Comparison of ENCODE assay signal across 28 cellular contexts in genomic region chr3:33803252-33803651, GRCh38. TPM values are rescaled to one million over a fixed set of nuclear protein-coding genes. Genes with fewer than 3 reads are reported as not detected.
DNase-seq lines count a peak whose midpoint lies in the region; ATAC-seq and TF ChIP-seq lines count a peak whose summit lies in the region.
"Had no signal": no experiment of that assay in that cellular context is flagged by ENCODE, and none has a peak within 500 bp of the region (broad histone marks: within the 10 kb centered on the region; RNA-seq: fewer than 3 reads in every experiment).

No MANE protein-coding gene starts in this region.

- H3K79me2 ChIP-seq in Loucy (ENCODE audit: insufficient read depth, low read length), result peaks cover 92% of the 10 kb centered on the region

- H4K20me1 ChIP-seq in Loucy (ENCODE audit: insufficient read depth, low read length, poor library complexity, severe bottlenecking), result peaks cover 58% of the 10 kb centered on the region

- H3K9me3 Mint-ChIP-seq in activated naive CD8-positive, alpha-beta T cell (ENCODE audit: low read depth), result no peaks in the 10 kb centered on the region
- H3K9me3 Mint-ChIP-seq in activated naive CD8-positive, alpha-beta T cell treated with anti-CD3 and anti-CD28 coated beads, Interleukin-2, amount 50 U/mL, for 24 hours, result no peaks in the 10 kb centered on the region
- no peaks in the 10 kb centered on the region for H3K9me3 Mint-ChIP-seq in effector memory CD8-positive, alpha-beta T cell
- no peaks in the 10 kb centered on the region for H3K9me3 Mint-ChIP-seq in natural killer cell treated with Interleukin-12 subunit alpha and Interleukin-12 subunit beta and Interleukin-15 and Interleukin-18, amount 100 ng/mL, for 72 hours
- H3K9me3 Mint-ChIP-seq: immature natural killer cell; T-helper 1 cell treated with Interleukin-12 subunit alpha and Interleukin-12 subunit beta and Interleukin-4 antibody, amounts not matched to agents 30 μg/mL and 1 μg/mL, for 36 hours had no signal

- no peak overlapping the region for H3K27ac ChIP-seq in upper lobe of left lung
- H3K27ac ChIP-seq: colonic mucosa, esophagus squamous epithelium, gastrocnemius medialis had no signal

- no peaks in the 10 kb centered on the region for H3K27me3 Mint-ChIP-seq in activated naive CD8-positive, alpha-beta T cell
- no peaks in the 10 kb centered on the region for H3K27me3 Mint-ChIP-seq in activated naive CD8-positive, alpha-beta T cell treated with anti-CD3 and anti-CD28 coated beads, Interleukin-2, amount 50 U/mL, for 24 hours
- H3K27me3 Mint-ChIP-seq in effector memory CD8-positive, alpha-beta T cell, result no peaks in the 10 kb centered on the region
- no peaks in the 10 kb centered on the region for H3K27me3 Mint-ChIP-seq in natural killer cell treated with Interleukin-12 subunit alpha and Interleukin-12 subunit beta and Interleukin-15 and Interleukin-18, amount 100 ng/mL, for 72 hours
- H3K27me3 Mint-ChIP-seq: B cell, type B pancreatic cell had no signal

- H3K9ac ChIP-seq in Loucy (ENCODE audit: low read depth, low read length, poor library complexity, severe bottlenecking), result no peak overlapping the region

- DNase-seq in activated naive CD8-positive, alpha-beta T cell treated with anti-CD3 and anti-CD28 coated beads, Interleukin-2, amount 50 U/mL, for 24 hours, result no peak
- no peak for DNase-seq in effector memory CD8-positive, alpha-beta T cell
- no peak for DNase-seq in natural killer cell treated with Interleukin-12 subunit alpha and Interleukin-12 subunit beta and Interleukin-15 and Interleukin-18, amount 100 ng/mL, for 72 hours (ENCODE audit: low spot score)
- DNase-seq in upper lobe of left lung, result no peak
- DNase-seq in GM20000 (ENCODE audit: low spot score), result no peak
- no peak for DNase-seq in MV-4-11 (lab: John Stamatoyannopoulos, UW)
- DNase-seq: activated CD8-positive, alpha-beta memory T cell treated with anti-CD3 and anti-CD28 coated beads for 24 hours; activated T-cell treated with anti-CD3 and anti-CD28 coated beads, Interleukin-2, amount 50 U/mL, for 1 hour; anterior cingulate cortex; colonic mucosa; DMS79; esophagus squamous epithelium; gastrocnemius medialis; HCEC 1CT; hippocampal formation; immature natural killer cell; Karpas-422; mesendoderm; NCI-H146; NCI-H446 treated with DMSO at 0.1 percent for 48 hours; NCI-H82; RPMI8226; small intestine had no signal

- no peak for TF ChIP-seq EP300 in upper lobe of left lung (IDR thresholded peaks at IDR 0.05)

- no peak overlapping the region for H2AFZ ChIP-seq in Loucy (ENCODE audit: low read length)

- no peaks in the 10 kb centered on the region for H3K27me3 ChIP-seq in Loucy (ENCODE audit: insufficient read depth, low read length, poor library complexity, severe bottlenecking)
- no peaks in the 10 kb centered on the region for H3K27me3 ChIP-seq in upper lobe of left lung
- H3K27me3 ChIP-seq: colonic mucosa, esophagus squamous epithelium, gastrocnemius medialis had no signal

- peaks cover 13% of the 10 kb centered on the region for H3K36me3 Mint-ChIP-seq in activated naive CD8-positive, alpha-beta T cell
- peaks cover 22% of the 10 kb centered on the region for H3K36me3 Mint-ChIP-seq in activated naive CD8-positive, alpha-beta T cell treated with anti-CD3 and anti-CD28 coated beads, Interleukin-2, amount 50 U/mL, for 24 hours (ENCODE audit: low read depth)
- peaks cover 33% of the 10 kb centered on the region for H3K36me3 Mint-ChIP-seq in effector memory CD8-positive, alpha-beta T cell (ENCODE audit: insufficient read depth)
- H3K36me3 Mint-ChIP-seq in natural killer cell treated with Interleukin-12 subunit alpha and Interleukin-12 subunit beta and Interleukin-15 and Interleukin-18, amount 100 ng/mL, for 72 hours, result peaks cover 6% of the 10 kb centered on the region

- H3K4me3 Mint-ChIP-seq in activated naive CD8-positive, alpha-beta T cell, result peak overlapping the region; percentile 75
- H3K4me3 Mint-ChIP-seq in activated naive CD8-positive, alpha-beta T cell treated with anti-CD3 and anti-CD28 coated beads, Interleukin-2, amount 50 U/mL, for 24 hours, result no peak overlapping the region
- peak overlapping the region in 1 of 2 donors; percentile 28 for H3K4me3 Mint-ChIP-seq in effector memory CD8-positive, alpha-beta T cell
- peak overlapping the region; percentile 5 for H3K4me3 Mint-ChIP-seq in natural killer cell treated with Interleukin-12 subunit alpha and Interleukin-12 subunit beta and Interleukin-15 and Interleukin-18, amount 100 ng/mL, for 72 hours
- H3K4me3 Mint-ChIP-seq: B cell; T-helper 1 cell treated with Interleukin-12 subunit alpha and Interleukin-12 subunit beta and Interleukin-4 antibody, amounts not matched to agents 30 μg/mL and 1 μg/mL, for 36 hours had no signal

- peak overlapping the region; percentile 53 for H3K4me3 ChIP-seq in Loucy (ENCODE audit: low read length, poor library complexity, severe bottlenecking)
- H3K4me3 ChIP-seq in upper lobe of left lung, result no peak overlapping the region
- H3K4me3 ChIP-seq: colonic mucosa, esophagus squamous epithelium, gastrocnemius medialis had no signal

- peaks cover 6% of the 10 kb centered on the region; the same call in 1 of the 2 replicates for H3K9me3 ChIP-seq in Loucy (ENCODE audit: insufficient read depth, low read depth, low read length)
- H3K9me3 ChIP-seq in upper lobe of left lung, result no peaks in the 10 kb centered on the region
- H3K9me3 ChIP-seq: colonic mucosa, esophagus squamous epithelium, gastrocnemius medialis had no signal

- no peak overlapping the region for H3K27ac Mint-ChIP-seq in activated naive CD8-positive, alpha-beta T cell
- H3K27ac Mint-ChIP-seq in activated naive CD8-positive, alpha-beta T cell treated with anti-CD3 and anti-CD28 coated beads, Interleukin-2, amount 50 U/mL, for 24 hours, result no peak overlapping the region
- peak overlapping the region; percentile 31 to 57 for H3K27ac Mint-ChIP-seq in effector memory CD8-positive, alpha-beta T cell
- H3K27ac Mint-ChIP-seq in natural killer cell treated with Interleukin-12 subunit alpha and Interleukin-12 subunit beta and Interleukin-15 and Interleukin-18, amount 100 ng/mL, for 72 hours, result peak overlapping the region in 1 of 2 donors; percentile 60
- H3K27ac Mint-ChIP-seq: B cell; T-helper 1 cell treated with Interleukin-12 subunit alpha and Interleukin-12 subunit beta and Interleukin-4 antibody, amounts not matched to agents 30 μg/mL and 1 μg/mL, for 36 hours; type B pancreatic cell had no signal

- no peak for TF ChIP-seq POLR2A in upper lobe of left lung (IDR thresholded peaks at IDR 0.05)

- H3K9me2 ChIP-seq in Loucy (replicated peaks; ENCODE audit: low read depth, low read length), result no peaks in the 10 kb centered on the region

- H3K4me1 Mint-ChIP-seq in activated naive CD8-positive, alpha-beta T cell (ENCODE audit: low read depth), result peaks cover 78% of the 10 kb centered on the region
- H3K4me1 Mint-ChIP-seq in activated naive CD8-positive, alpha-beta T cell treated with anti-CD3 and anti-CD28 coated beads, Interleukin-2, amount 50 U/mL, for 24 hours, result peaks cover 72% of the 10 kb centered on the region
- peaks cover 48 to 72% of the 10 kb centered on the region in 2 donors for H3K4me1 Mint-ChIP-seq in effector memory CD8-positive, alpha-beta T cell (ENCODE audit: low read depth in 2 of 2)
- H3K4me1 Mint-ChIP-seq in natural killer cell treated with Interleukin-12 subunit alpha and Interleukin-12 subunit beta and Interleukin-15 and Interleukin-18, amount 100 ng/mL, for 72 hours (ENCODE audit: low read depth in 2 of 2), result peaks cover 48 to 56% of the 10 kb centered on the region in 2 donors

- no peak for ATAC-seq in activated naive CD8-positive, alpha-beta T cell treated with anti-CD3 and anti-CD28 coated beads, Interleukin-2, amount 50 U/mL, for 24 hours
- ATAC-seq in effector memory CD8-positive, alpha-beta T cell (replicated peaks), result no peak
- ATAC-seq in natural killer cell treated with Interleukin-12 subunit alpha and Interleukin-12 subunit beta and Interleukin-15 and Interleukin-18, amount 100 ng/mL, for 72 hours, result no peak
- no peak for ATAC-seq in upper lobe of left lung (ENCODE audit: low FRiP score in 2 of 2)
- ATAC-seq: gastrocnemius medialis had no signal

- H3K4me1 ChIP-seq in Loucy (ENCODE audit: insufficient read depth, low read length, poor library complexity, severe bottlenecking) (peaks cover 57% of the 10 kb centered on the region), upper lobe of left lung (peaks cover 50 to 82% (median 52%) of the 10 kb centered on the region in 4 donors)

- 67 to 71% methylated on average over 1 of the region's 1 CpG for WGBS in upper lobe of left lung, 2 donors

- TF ChIP-seq CTCF in Loucy (conservative IDR thresholded peaks at IDR 0.05; ENCODE audit: low read length) (no peak), upper lobe of left lung (IDR thresholded peaks at IDR 0.05) (no peak), GM20000 (IDR thresholded peaks at IDR 0.05; ENCODE audit: extremely low read depth, missing control alignments) (no peak)

- H3K4me2 ChIP-seq in Loucy (ENCODE audit: low read depth, low read length, poor library complexity, severe bottlenecking), result peak overlapping the region; percentile 88

- H3F3A ChIP-seq in Loucy (ENCODE audit: low read depth), result no peaks in the 10 kb centered on the region

- H3K36me3 ChIP-seq in Loucy (ENCODE audit: insufficient read depth, low read length) (peaks cover 8% of the 10 kb centered on the region), upper lobe of left lung (peaks cover 0 to 4% (median 0%) of the 10 kb centered on the region in 4 donors)
- H3K36me3 ChIP-seq: colonic mucosa, gastrocnemius medialis had no signal

RNA-seq across cellular contexts. Expression of gene PDCD6IP, which starts 4.8 kb away (rescaled TPM):
- total RNA-seq in natural killer cell treated with Interleukin-12 subunit alpha and Interleukin-12 subunit beta and Interleukin-15 and Interleukin-18, amount 100 ng/mL, for 72 hours, result 100 to 1,000 TPM; 180 to 197 TPM
- total RNA-seq in upper lobe of left lung, result 100 to 1,000 TPM; 120 to 289 (median 259) TPM

Comparison
In these comparisons a context has a peak if more than half of its experiments do, and no peak if none do; other contexts are left out.
1. H3K27ac Mint-ChIP-seq: peak in effector memory CD8-positive, alpha-beta T cell (2 of 2); none in activated naive CD8-positive, alpha-beta T cell (single experiment) and activated naive CD8-positive, alpha-beta T cell treated with anti-CD3 and anti-CD28 coated beads, Interleukin-2, amount 50 U/mL, for 24 hours (single experiment).